Comparison of ENCODE assay signal across 10 cellular contexts in the genomic region with DNA sequence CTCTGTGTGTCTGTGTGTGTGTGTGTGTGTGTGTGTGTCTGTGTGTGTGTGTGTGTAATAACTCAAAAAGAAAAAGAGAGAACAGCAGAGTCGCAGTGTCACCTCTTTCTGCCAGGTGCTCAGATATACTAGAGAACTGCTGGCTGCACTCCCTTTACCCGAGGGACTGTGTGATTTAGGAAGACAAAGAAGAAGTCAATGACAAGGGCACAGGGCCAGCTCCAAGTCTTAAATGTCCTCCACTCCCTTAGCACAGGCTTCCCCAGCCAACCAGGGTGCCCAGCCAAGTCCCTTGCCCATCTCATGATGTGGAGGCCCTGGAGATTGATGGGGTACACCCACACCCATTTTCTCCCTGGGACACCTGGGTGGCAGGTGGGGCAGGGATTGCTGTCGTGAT. TPM values are rescaled to one million over a fixed set of nuclear protein-coding genes. Genes with fewer than 3 reads are reported as not detected.
"Had no signal": no experiment of that assay in that cellular context is flagged by ENCODE, and none has a peak within 500 bp of the region (broad histone marks: within the 10 kb centered on the region; RNA-seq: fewer than 3 reads in every experiment).

No MANE protein-coding gene starts in this region.

- ATAC-seq: sciatic nerve; stimulated activated naive CD8-positive, alpha-beta T cell treated with anti-CD3 and anti-CD28 coated beads, Interleukin-15, Interleukin-2, amounts not matched to agents 100 U/mL and 50 U/mL, for 24 hours had no signal

- H3K9me3 Mint-ChIP-seq: activated naive CD4-positive, alpha-beta T cell treated with anti-CD3 and anti-CD28 coated beads, Interleukin-2, amount 10 ng/mL, durations not matched to agents 7 days and 5 days; activated T-helper 2 cell treated with anti-CD3 and anti-CD28 coated beads, Interferon-gamma antibody, Interleukin-2, Interleukin-4, amounts not matched to agents 10 μg/mL and 5 μg/mL and 100 μg/mL, durations not matched to agents 14 hours and 24 hours and 36 hours had no signal

- H3K4me3 Mint-ChIP-seq: activated naive CD4-positive, alpha-beta T cell treated with anti-CD3 and anti-CD28 coated beads, Interleukin-2, amount 10 ng/mL, durations not matched to agents 7 days and 5 days had no signal

- H3K27ac Mint-ChIP-seq: activated naive CD4-positive, alpha-beta T cell treated with anti-CD3 and anti-CD28 coated beads, Interleukin-2, amount 10 ng/mL, durations not matched to agents 7 days and 5 days; activated T-helper 2 cell treated with anti-CD3 and anti-CD28 coated beads, Interferon-gamma antibody, Interleukin-2, Interleukin-4, amounts not matched to agents 10 μg/mL and 5 μg/mL and 100 μg/mL, durations not matched to agents 14 hours and 24 hours and 36 hours had no signal

- DNase-seq: activated CD4-positive, alpha-beta T cell treated with anti-CD3 and anti-CD28 coated beads, Interleukin-2, amount 50 U/mL, for 4 hours; activated CD4-positive, CD25-positive, alpha-beta regulatory T cell treated with anti-CD3 and anti-CD28 coated beads, Interleukin-2, amount 50 U/mL, for 72 hours; activated naive CD4-positive, alpha-beta T cell treated with anti-CD3 and anti-CD28 coated beads, Interleukin-2, amount 10 ng/mL, durations not matched to agents 7 days and 5 days; hypothalamus; kidney glomerular epithelial cell; stimulated activated naive CD8-positive, alpha-beta T cell treated with anti-CD3 and anti-CD28 coated beads, Interleukin-15, Interleukin-2, amounts not matched to agents 100 U/mL and 50 U/mL, for 24 hours; upper lobe of left lung had no signal

- H3K4me1 Mint-ChIP-seq: activated naive CD4-positive, alpha-beta T cell treated with anti-CD3 and anti-CD28 coated beads, Interleukin-2, amount 10 ng/mL, durations not matched to agents 7 days and 5 days had no signal

- H3K36me3 Mint-ChIP-seq: activated naive CD4-positive, alpha-beta T cell treated with anti-CD3 and anti-CD28 coated beads, Interleukin-2, amount 10 ng/mL, durations not matched to agents 7 days and 5 days had no signal

RNA-seq across cellular contexts. Expression of a gene that starts 8.7 kb away (rescaled TPM):
- total RNA-seq: activated T-helper 2 cell treated with anti-CD3 and anti-CD28 coated beads, Interferon-gamma antibody, Interleukin-2, Interleukin-4, amounts not matched to agents 10 μg/mL and 5 μg/mL and 100 μg/mL, durations not matched to agents 14 hours and 24 hours and 36 hours; T-helper 1 cell treated with Interleukin-12 subunit alpha and Interleukin-12 subunit beta and Interleukin-4 antibody, amounts not matched to agents 30 ng/mL and 1 ng/mL, for 36 hours had no signal
